In genomic region chr4:8315343-8316250, GRCh38 we compare ENCODE assay signal across 1 cellular context.
TF ChIP-seq lines count a peak whose summit lies in the region.

No MANE protein-coding gene starts in this region.

TF ChIP-seq in HepG2, 621 proteins besides CTCF, POLR2A, EP300 and RAD21 (continued from another document):
- TF ChIP-seq PATZ1 (CRISPR knock-in tag; IDR thresholded peaks at IDR 0.05) (peak; percentile 49; the same call in 1 of the 2 replicates), THAP11 (CRISPR knock-in tag; IDR thresholded peaks at IDR 0.05) (no peak), BHLHE40 (IDR thresholded peaks at IDR 0.05; ENCODE audit: low read length) (peak; percentile 84), PBX2 (CRISPR knock-in tag; IDR thresholded peaks at IDR 0.05) (no peak), ZNF512B (CRISPR knock-in tag; IDR thresholded peaks at IDR 0.05; ENCODE audit: borderline replicate concordance) (0 out of 2 replicates have a peak, but pooled peaks have one; percentile 47), MAFG (CRISPR knock-in tag; IDR thresholded peaks at IDR 0.05) (no peak), JUND (CRISPR knock-in tag; IDR thresholded peaks at IDR 0.05) (no peak), NFKB2 (CRISPR knock-in tag; IDR thresholded peaks at IDR 0.05; ENCODE audit: borderline replicate concordance) (no peak), TFDP1 (CRISPR knock-in tag; IDR thresholded peaks at IDR 0.05; ENCODE audit: borderline replicate concordance) (0 out of 2 replicates have a peak, but pooled peaks have one; percentile 23), TAF1 (CRISPR knock-in tag; IDR thresholded peaks at IDR 0.05) (no peak), ZFP91 (CRISPR knock-in tag; IDR thresholded peaks at IDR 0.05; ENCODE audit: borderline replicate concordance) (no peak), EZH2 (conservative IDR thresholded peaks at IDR 0.05; ENCODE audit: low read depth, low read length) (no peak), ZNF646 (CRISPR knock-in tag; IDR thresholded peaks at IDR 0.05) (no peak), SRSF9 (IDR thresholded peaks at IDR 0.05; ENCODE audit: borderline replicate concordance, insufficient read depth, low read depth, low read length, poor library complexity, severe bottlenecking) (no peak), ZNF792 (CRISPR knock-in tag; IDR thresholded peaks at IDR 0.05) (no peak), ZNF510 (CRISPR knock-in tag; IDR thresholded peaks at IDR 0.05; ENCODE audit: low read depth) (no peak), MXD4 (CRISPR knock-in tag; IDR thresholded peaks at IDR 0.05) (no peak), ARNT (IDR thresholded peaks at IDR 0.05) (no peak), NR2F6 (IDR thresholded peaks at IDR 0.05) (peak; percentile 55; the same call in 1 of the 2 replicates), NR2F6 (CRISPR knock-in tag; IDR thresholded peaks at IDR 0.05) (peak; percentile 44; the same call in 1 of the 2 replicates), HDAC1 (CRISPR knock-in tag; IDR thresholded peaks at IDR 0.05) (no peak), NR2C2 (CRISPR knock-in tag; IDR thresholded peaks at IDR 0.05; ENCODE audit: borderline replicate concordance) (0 out of 2 replicates have a peak, but pooled peaks have one; percentile 32), ELF1 (CRISPR knock-in tag; IDR thresholded peaks at IDR 0.05) (no peak)
